ENCODE assay signal across 17 cellular contexts in the genomic region with DNA sequence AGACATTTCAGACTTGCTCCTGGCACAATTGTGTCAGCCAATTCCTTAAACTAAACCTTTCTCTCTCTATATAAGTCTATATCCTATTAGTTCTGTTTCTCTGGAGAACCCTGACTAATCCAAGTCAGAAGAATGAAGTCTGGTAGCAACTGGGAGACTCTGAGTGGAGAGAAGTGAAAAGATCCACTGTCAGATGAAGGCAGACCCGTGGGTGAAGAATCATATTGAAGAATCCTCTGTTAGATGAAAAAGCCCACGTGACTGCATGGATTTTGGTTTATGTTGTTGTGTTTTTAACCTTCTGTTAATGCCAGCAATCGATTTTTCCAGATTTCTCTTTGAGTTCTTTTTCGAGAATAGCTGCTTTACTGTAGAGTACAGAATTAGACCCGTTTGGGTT.
"Had no signal": no experiment of that assay in that cellular context is flagged by ENCODE, and none has a peak within 500 bp of the region (broad histone marks: within the 10 kb centered on the region; RNA-seq: fewer than 3 reads in every experiment).

No MANE protein-coding gene starts in this region.

- H3K9me3 Mint-ChIP-seq: IgD-negative memory B cell had no signal

- H3K4me3 Mint-ChIP-seq: IgD-negative memory B cell had no signal

- H3K4me1 Mint-ChIP-seq: IgD-negative memory B cell had no signal

- ATAC-seq: K562 had no signal

- H3K4me2 ChIP-seq: KMS-11 had no signal

- H3K27ac ChIP-seq: HL-60, KMS-11, RWPE1 had no signal

- H3K4me3 ChIP-seq: K562 had no signal

- H3K27ac Mint-ChIP-seq: IgD-negative memory B cell had no signal

- DNase-seq: Kasumi-1, MM.1S, NCI-H1092 treated with DMSO at 0.1 percent for 48 hours, NCI-H1436, NCI-H187, NCI-H2029 treated with DMSO at 0.1 percent for 48 hours, NCI-H2171 treated with DMSO at 0.1 percent for 48 hours, NCI-H345, NCI-H524, NCI-H526 treated with DMSO at 0.1 percent for 48 hours, NCI-H748 treated with DMSO at 0.1 percent for 48 hours, SHP77 had no signal

- H3K27me3 Mint-ChIP-seq: IgD-negative memory B cell had no signal
